In the genomic region with DNA sequence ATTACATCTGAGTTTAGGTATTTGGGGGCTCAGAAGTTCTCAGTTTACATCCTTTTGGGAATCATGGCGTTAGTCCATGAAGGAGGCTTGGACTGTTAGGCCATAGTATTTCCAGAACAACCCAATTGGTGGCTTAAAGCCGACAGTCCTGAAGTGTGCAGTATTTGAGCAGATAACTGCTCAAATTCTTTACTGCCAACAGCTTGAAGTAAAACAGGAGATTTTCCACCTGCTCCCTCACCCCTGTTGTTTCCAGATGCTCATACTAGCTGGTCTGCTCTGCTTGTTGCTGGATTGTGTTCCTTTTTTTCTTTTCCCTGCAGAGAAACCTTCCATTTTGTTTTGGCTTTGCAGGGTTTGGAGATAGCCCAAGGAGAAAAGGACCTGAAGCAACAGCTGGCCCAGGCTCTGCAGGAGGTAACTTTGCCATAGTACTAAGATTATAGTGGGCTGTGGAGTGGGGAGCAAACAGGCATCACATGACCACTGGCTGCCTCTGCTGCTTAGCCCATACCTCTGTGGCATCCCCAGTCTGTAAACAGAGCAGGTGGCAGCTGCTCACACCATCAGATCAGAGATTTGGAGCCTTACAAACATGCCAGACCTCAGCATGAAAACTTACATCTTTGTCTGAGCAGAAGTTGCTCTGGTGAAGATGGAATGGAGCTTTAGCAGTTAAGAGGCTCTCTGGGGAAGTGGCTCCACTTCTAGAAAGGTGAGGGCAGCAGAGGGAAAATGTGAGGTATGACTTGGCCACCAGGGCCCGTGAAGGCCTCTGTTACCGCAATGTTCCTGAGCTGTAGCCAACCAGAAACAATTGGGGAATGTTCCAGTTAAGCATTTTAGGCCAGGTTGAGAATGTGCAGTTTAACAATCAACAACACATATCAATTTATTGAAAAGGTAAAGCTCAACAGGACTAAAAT, we compare ENCODE assay signal across 1 cellular context.
TF ChIP-seq lines count a peak whose summit lies in the region.

No MANE protein-coding gene starts in this region.

TF ChIP-seq in HEK293, 187 proteins besides CTCF, POLR2A, EP300 and RAD21 (continued from another document):
- TF ChIP-seq PRDM10 (tag by site-specific recombination; IDR thresholded peaks at IDR 0.05) = no peak
- TF ChIP-seq PBX3 (CRISPR knock-in tag; IDR thresholded peaks at IDR 0.05) = no peak
- TF ChIP-seq ZNF302 (tag by site-specific recombination; IDR thresholded peaks at IDR 0.05; ENCODE audit: low read depth) = no peak
- 0 out of 2 replicates have a peak, but pooled peaks have one; percentile 45 for TF ChIP-seq GLIS1 (tag by site-specific recombination; IDR thresholded peaks at IDR 0.05)
- no peak for TF ChIP-seq ZNF416 (tag by site-specific recombination; IDR thresholded peaks at IDR 0.05)
